Comparison of ENCODE assay signal across 8 cellular contexts in genomic region chr20:11544029-11544678, GRCh38.
DNase-seq lines count a peak whose midpoint lies in the region; ATAC-seq, FAIRE-seq and TF ChIP-seq lines count a peak whose summit lies in the region.

No MANE protein-coding gene starts in this region.

- H3K27me3 ChIP-seq in H1 (replicated peaks in 1 of 4; ENCODE audit: control insufficient read depth in 3 of 4, extremely low read depth in 1 of 4, insufficient read depth in 3 of 4, low read length in 3 of 4) = no peaks in the 10 kb centered on the region

- FAIRE-seq in H1 (lab: Jason Lieb, UNC) = peak; percentile 94

- 44% methylated on average over 10 of the region's 10 CpGs; no CpG with 5 or more reads in 1 of the 2 experiments for WGBS in H1 (ENCODE audit: extremely low coverage in 1 of 2, insufficient coverage in 1 of 2, insufficient read length in 1 of 2, insufficient replicate concordance in 2 of 2, low coverage in 1 of 2, low lambda C conversion rate in 2 of 2, missing lambda C conversion rate in 1 of 2), 2 experiments

- peak overlapping the region; percentile 85 for H2AFZ ChIP-seq in H1 (ENCODE audit: low read length)

- H2BK15ac ChIP-seq in H1 (ENCODE audit: low read length) = no peak overlapping the region

- H3K9ac ChIP-seq in H1 (replicated peaks in 1 of 4; ENCODE audit: extremely low read depth in 1 of 4, low read depth in 3 of 4, low read length in 3 of 4) = no peak overlapping the region

- CTCF ChIA-PET in H1 (lab: Charles Lee; ENCODE audit: partially characterized antibody) = interaction anchor here (0.6 to 1.7 kb wide), 24 partner anchors 14 to 894 kb away, joined by 3 to 5 read pairs (median 3); no protein-coding TSS in a partner anchor

- H3K9me3 ChIP-seq in H1 (ENCODE audit: insufficient read depth in 2 of 2, low read depth in 1 of 2, low read length in 1 of 2) = peaks cover 0 to 3% of the 10 kb centered on the region in 2 experiments; a peak in 1 of 4 replicates

- H2AK5ac ChIP-seq in H1 (ENCODE audit: low read depth, low read length) = no peak overlapping the region

- H4K8ac ChIP-seq in H1 (ENCODE audit: extremely low read depth, insufficient read depth, low read length) = no peak overlapping the region

- no peaks in the 10 kb centered on the region; the same call in 1 of the 2 replicates for H3K23me2 ChIP-seq in H1 (ENCODE audit: low read depth, low read length)

- H3K14ac ChIP-seq in H1 (ENCODE audit: insufficient read length) = no peak overlapping the region

- no peak overlapping the region for H4K91ac ChIP-seq in H1 (replicated peaks; ENCODE audit: insufficient read length, low read length)

- TF ChIP-seq EP300 in H1 (IDR thresholded peaks at IDR 0.05; ENCODE audit: borderline replicate concordance in 1 of 2, low read depth in 2 of 2, low read length in 2 of 2) = no peak

- H3K56ac ChIP-seq in H1 (replicated peaks; ENCODE audit: insufficient read length, low read depth, low read length) = no peak overlapping the region

- H3K4me3 ChIP-seq in Jurkat, Clone E6-1 (ENCODE audit: low read length) = no peak overlapping the region
- H3K4me3 ChIP-seq in H1 (ENCODE audit: extremely low read depth in 1 of 4, insufficient read depth in 2 of 4, low read depth in 3 of 4, low read length in 4 of 4) = no peak overlapping the region

- H2BK12ac ChIP-seq in H1 (ENCODE audit: low read depth, low read length) = no peak overlapping the region

- H3K27ac ChIP-seq in H1 (ENCODE audit: low read depth, low read length) = no peak overlapping the region

- H3K36me3 ChIP-seq in H1 (ENCODE audit: control insufficient read depth in 2 of 4, insufficient read depth in 4 of 4, low read length in 3 of 4) = no peaks in the 10 kb centered on the region

- H2BK20ac ChIP-seq in H1 (ENCODE audit: low read length) = 0 out of 2 replicates have a peak overlapping the region, but pooled peaks have one; percentile 11

- no peaks in the 10 kb centered on the region for H3K79me1 ChIP-seq in H1 (ENCODE audit: low read depth, low read length)

- TF ChIP-seq RAD21 in H1 (IDR thresholded peaks at IDR 0.05 in 1 of 2, conservative IDR thresholded peaks at IDR 0.05 in 1 of 2; ENCODE audit: low read depth in 2 of 2, low read length in 2 of 2) = peak; percentile 90 to 92

- DNase-seq in DMS153 (lab: John Stamatoyannopoulos, UW) = peak; percentile 53
- DNase-seq in Jurkat, Clone E6-1 (ENCODE audit: low read depth, low spot score) = peak; percentile 53
- DNase-seq in OCI-M1 (lab: John Stamatoyannopoulos, UW) = peak; percentile 93
- DNase-seq in H1 (ENCODE audit: low read depth in 1 of 2, low spot score in 2 of 2) = no peak
- DNase-seq in midbrain (lab: John Stamatoyannopoulos, UW) = peak; percentile 86
- no peak for DNase-seq in activated CD4-positive, alpha-beta T cell treated with anti-CD3 and anti-CD28 coated beads, Interleukin-2, amount 50 U/mL, for 4 hours

- H3K4ac ChIP-seq in H1 (replicated peaks; ENCODE audit: insufficient read length, low read depth, low read length) = no peak overlapping the region

- H4K5ac ChIP-seq in H1 (ENCODE audit: insufficient read length, low read depth, low read length) = no peak overlapping the region

- POLR2A ChIA-PET in H1 (lab: Charles Lee; ENCODE audit: partially characterized antibody) = interaction anchor here (0.9 to 1.1 kb wide), 2 partner anchors 239 to 272 kb away, joined by 3 read pairs; no protein-coding TSS in a partner anchor

- TF ChIP-seq CTCF in H1 (IDR thresholded peaks at IDR 0.05; ENCODE audit: control extremely low read depth in 1 of 3, insufficient read depth in 1 of 3, low read depth in 1 of 3, low read length in 3 of 3) = peak in 2 of 3 experiments; percentile 45 to 48; a peak in 3 of 4 replicates

- H3K79me2 ChIP-seq in H1 (ENCODE audit: control insufficient read depth in 1 of 2, insufficient read depth in 2 of 2, low read length in 2 of 2) = no peaks in the 10 kb centered on the region

- H3K18ac ChIP-seq in H1 (ENCODE audit: extremely low read depth, low read length) = no peak overlapping the region

- no peak overlapping the region for H3K23ac ChIP-seq in H1 (ENCODE audit: insufficient read length)

- no peaks in the 10 kb centered on the region for H4K20me1 ChIP-seq in H1 (replicated peaks in 1 of 2; ENCODE audit: control insufficient read depth in 1 of 2, insufficient read depth in 2 of 2, low read length in 2 of 2)

- H2BK120ac ChIP-seq in H1 (replicated peaks; ENCODE audit: low read depth, low read length) = peak overlapping the region; percentile 76

- no peak overlapping the region for H2BK5ac ChIP-seq in H1 (ENCODE audit: low read depth, low read length)

- ATAC-seq in GM19397 (IDR thresholded peaks at IDR 0.05; ENCODE audit: unreplicated experiment) (peak; percentile 82), HG03280 (IDR thresholded peaks at IDR 0.05; ENCODE audit: unreplicated experiment) (no peak)

- H3K4me1 ChIP-seq in H1 (replicated peaks in 1 of 4; ENCODE audit: control insufficient read depth in 3 of 4, insufficient read depth in 4 of 4, low read length in 3 of 4) = peaks cover 0 to 28% (median 11%) of the 10 kb centered on the region in 4 experiments; a peak in 3 of 7 replicates

- no peak for TF ChIP-seq POLR2A in H1 (IDR thresholded peaks at IDR 0.05; ENCODE audit: control extremely low read depth in 1 of 2, low read depth in 2 of 2, low read length in 2 of 2)

- no peak overlapping the region for H3K4me2 ChIP-seq in H1 (ENCODE audit: insufficient read depth in 1 of 2, low read depth in 2 of 2, low read length in 2 of 2)

TF ChIP-seq in H1, 55 proteins besides CTCF, POLR2A, EP300 and RAD21 (continues in another document):
- TF ChIP-seq TBP (IDR thresholded peaks at IDR 0.05; ENCODE audit: low read depth, low read length) (no peak), BCL11A (IDR thresholded peaks at IDR 0.05; ENCODE audit: low read depth in 2 of 2, low read length in 2 of 2) (no peak), CTBP2 (IDR thresholded peaks at IDR 0.05; ENCODE audit: borderline replicate concordance, insufficient read depth, insufficient read length, low read length) (no peak), MAFK (IDR thresholded peaks at IDR 0.05; ENCODE audit: low read depth, low read length) (no peak), TCF12 (IDR thresholded peaks at IDR 0.05; ENCODE audit: low read depth, low read length) (no peak), KDM5A (IDR thresholded peaks at IDR 0.05; ENCODE audit: low read length) (no peak), GABPA (IDR thresholded peaks at IDR 0.05; ENCODE audit: borderline replicate concordance, insufficient read depth, low read length) (no peak), RNF2 (IDR thresholded peaks at IDR 0.05; ENCODE audit: borderline replicate concordance, low read depth, low read length, missing control alignments, poor library complexity, severe bottlenecking) (no peak), SIX5 (IDR thresholded peaks at IDR 0.05; ENCODE audit: low read depth, low read length) (no peak)

Comparison
In these comparisons a context has a peak if more than half of its experiments do, and no peak if none do; other contexts are left out.
1. DNase-seq: peak in DMS153 (single experiment), Jurkat, Clone E6-1 (single experiment), OCI-M1 (single experiment) and midbrain (single experiment); none in H1 (0 of 2) and activated CD4-positive, alpha-beta T cell treated with anti-CD3 and anti-CD28 coated beads, Interleukin-2, amount 50 U/mL, for 4 hours (0 of 2).